8 cellular contexts compared by ENCODE assay signal in genomic region chr5:91280942-91281269, GRCh38.
A peak's percentile ranks its signal among the peaks of the same experiment; 100 is the strongest.
DNase-seq lines count a peak whose midpoint lies in the region; ATAC-seq, FAIRE-seq and TF ChIP-seq lines count a peak whose summit lies in the region.

No MANE protein-coding gene starts in this region.

- peak overlapping the region; percentile 75 for H3K9ac ChIP-seq in keratinocyte (ENCODE audit: control insufficient read depth, extremely low read depth, insufficient read depth, low read length)

- H3K9me3 Mint-ChIP-seq in CD4-positive, alpha-beta memory T cell = peaks cover 0 to 10% (median 0%) of the 10 kb centered on the region in 8 donors
- H3K9me3 Mint-ChIP-seq in activated T-helper 17 cell treated with anti-CD3 and anti-CD28 coated beads, Interleukin-2, amount 50 U/mL, for 72 hours = peaks cover 10% of the 10 kb centered on the region

- CTCF ChIA-PET in CD4-positive, alpha-beta memory T cell (lab: Charles Lee; ENCODE audit: partially characterized antibody) = interaction anchor here (1.3 to 4.6 kb wide), 4 partner anchors 25 to 104 kb away, joined by 3 to 38 read pairs (median 4); partner anchors contain the start of gene ARRDC3

- no peak for FAIRE-seq in keratinocyte (lab: Jason Lieb, UNC)

- no peaks in the 10 kb centered on the region for H3K36me3 ChIP-seq in CD4-positive, alpha-beta memory T cell (ENCODE audit: insufficient read depth, low read length)
- H3K36me3 ChIP-seq in H7 (replicated peaks; ENCODE audit: control insufficient read depth, insufficient read depth, low read length) (no peaks in the 10 kb centered on the region), keratinocyte (ENCODE audit: control insufficient read depth in 2 of 2, extremely low read depth in 1 of 2, insufficient read depth in 2 of 2, low read length in 2 of 2) (no peaks in the 10 kb centered on the region), tibial nerve (no peaks in the 10 kb centered on the region)

- no peaks in the 10 kb centered on the region for H3K27me3 ChIP-seq in CD4-positive, alpha-beta memory T cell (ENCODE audit: insufficient read depth, low read length)
- peaks cover 2% of the 10 kb centered on the region; the same call in 1 of the 2 replicates for H3K27me3 ChIP-seq in H7 (ENCODE audit: control insufficient read depth, insufficient read depth, low read length)
- H3K27me3 ChIP-seq in keratinocyte (ENCODE audit: control insufficient read depth, extremely low read depth, insufficient read depth, low read length) = no peaks in the 10 kb centered on the region
- no peaks in the 10 kb centered on the region for H3K27me3 ChIP-seq in tibial nerve

- H3K27me3 Mint-ChIP-seq in CD4-positive, alpha-beta memory T cell = no peaks in the 10 kb centered on the region
- no peaks in the 10 kb centered on the region for H3K27me3 Mint-ChIP-seq in activated T-helper 17 cell treated with anti-CD3 and anti-CD28 coated beads, Interleukin-2, amount 50 U/mL, for 72 hours

- intact Hi-C loops in CD4-positive, alpha-beta memory T cell (cut with micrococcal nuclease) = loop anchor here (1.0 to 5.0 kb wide), 3 partner anchors 33 to 99 kb away; no protein-coding TSS in a partner anchor

- TF ChIP-seq CTCF in keratinocyte (optimal IDR thresholded peaks at IDR 0.05 in 1 of 3, IDR thresholded peaks at IDR 0.05 in 1 of 3, conservative IDR thresholded peaks at IDR 0.05 in 1 of 3; ENCODE audit: extremely low read depth in 1 of 3, insufficient read depth in 2 of 3, low read length in 3 of 3) = no peak
- TF ChIP-seq CTCF in tibial nerve (IDR thresholded peaks at IDR 0.05) = no peak

- peak overlapping the region; percentile 85 to 99 (median 93) for H3K4me3 Mint-ChIP-seq in CD4-positive, alpha-beta memory T cell
- H3K4me3 Mint-ChIP-seq in activated T-helper 17 cell treated with anti-CD3 and anti-CD28 coated beads, Interleukin-2, amount 50 U/mL, for 72 hours = peak overlapping the region; percentile 90

- peaks cover 0 to 4% of the 10 kb centered on the region in 2 donors for H3K36me3 Mint-ChIP-seq in CD4-positive, alpha-beta memory T cell
- peaks cover 33% of the 10 kb centered on the region for H3K36me3 Mint-ChIP-seq in activated T-helper 17 cell treated with anti-CD3 and anti-CD28 coated beads, Interleukin-2, amount 50 U/mL, for 72 hours (ENCODE audit: low read depth)

- H3K4me1 ChIP-seq in CD4-positive, alpha-beta memory T cell (ENCODE audit: insufficient read depth, low read length) = peaks cover 14% of the 10 kb centered on the region
- H3K4me1 ChIP-seq in keratinocyte (ENCODE audit: control insufficient read depth, extremely low read depth, insufficient read depth, low read length) (peaks cover 24% of the 10 kb centered on the region), tibial nerve (peaks cover 0 to 17% (median 3%) of the 10 kb centered on the region in 4 donors)

- dilution Hi-C loops in keratinocyte (cut with MboI; ENCODE audit: extremely low pct_ligation_motif_present, low sequenced_read_pairs) = no loop called here

- no peak for TF ChIP-seq POLR2A in tibial nerve (IDR thresholded peaks at IDR 0.05)

- H3K9me1 ChIP-seq in keratinocyte (ENCODE audit: control insufficient read depth, extremely low read depth, insufficient read depth, low read length) = no peaks in the 10 kb centered on the region

- peak overlapping the region; percentile 80 to 97 (median 94) for H3K27ac Mint-ChIP-seq in CD4-positive, alpha-beta memory T cell
- peak overlapping the region; percentile 99 for H3K27ac Mint-ChIP-seq in activated T-helper 17 cell treated with anti-CD3 and anti-CD28 coated beads, Interleukin-2, amount 50 U/mL, for 72 hours

- peak; percentile 11 for ATAC-seq in activated T-helper 17 cell treated with anti-CD3 and anti-CD28 coated beads, Interleukin-2, amount 50 U/mL, for 72 hours (replicated peaks)

- H2AFZ ChIP-seq in keratinocyte (ENCODE audit: control insufficient read depth, low read length) = peak overlapping the region; percentile 73

- DNase-seq in CD4-positive, alpha-beta memory T cell = no peak
- DNase-seq in H7 (no peak), keratinocyte (ENCODE audit: low read depth, low spot score) (no peak), tibial nerve (ENCODE audit: low spot score in 2 of 2) (no peak), NCI-H1092 (lab: John Stamatoyannopoulos, UW) (no peak), NCI-H1048 (lab: John Stamatoyannopoulos, UW) (no peak), hippocampal formation (lab: John Stamatoyannopoulos, UW) (no peak)

- TF ChIP-seq EP300 in tibial nerve (IDR thresholded peaks at IDR 0.05) = no peak

- H3K4me1 Mint-ChIP-seq in CD4-positive, alpha-beta memory T cell = peaks cover 13 to 24% (median 19%) of the 10 kb centered on the region in 4 donors
- H3K4me1 Mint-ChIP-seq in activated T-helper 17 cell treated with anti-CD3 and anti-CD28 coated beads, Interleukin-2, amount 50 U/mL, for 72 hours = peaks cover 50% of the 10 kb centered on the region

- no peaks in the 10 kb centered on the region for H4K20me1 ChIP-seq in keratinocyte (ENCODE audit: control insufficient read depth, extremely low read depth, insufficient read depth, low read length)

- WGBS in tibial nerve, 2 donors = 3 to 7% methylated on average over 6 of the region's 6 CpGs

- H3K27ac ChIP-seq in CD4-positive, alpha-beta memory T cell (ENCODE audit: low read depth, low read length) = peak overlapping the region; percentile 37
- H3K27ac ChIP-seq in keratinocyte (ENCODE audit: control insufficient read depth, insufficient read depth, low read length) = peak overlapping the region; percentile 95
- peak overlapping the region; percentile 78 to 93 (median 84) for H3K27ac ChIP-seq in tibial nerve

- H3K4me2 ChIP-seq in keratinocyte (ENCODE audit: control insufficient read depth, extremely low read depth, insufficient read depth, low read depth, low read length) = peak overlapping the region; percentile 74

- H3K4me3 ChIP-seq in CD4-positive, alpha-beta memory T cell (ENCODE audit: low read length in 2 of 2) = peak overlapping the region; percentile 11 to 74
- H3K4me3 ChIP-seq in H7 (ENCODE audit: insufficient read depth, low read depth, low read length) = peak overlapping the region; percentile 45
- peak overlapping the region; percentile 35 to 61 (median 36) for H3K4me3 ChIP-seq in keratinocyte (ENCODE audit: control insufficient read depth in 2 of 3, extremely low read depth in 1 of 3, insufficient read depth in 2 of 3, low read depth in 1 of 3, low read length in 3 of 3)
- H3K4me3 ChIP-seq in tibial nerve = peak overlapping the region; percentile 49 to 76 (median 55)

- no peaks in the 10 kb centered on the region for H3K9me3 ChIP-seq in CD4-positive, alpha-beta memory T cell (ENCODE audit: control insufficient read depth in 1 of 2, low read length in 2 of 2)
- no peaks in the 10 kb centered on the region for H3K9me3 ChIP-seq in keratinocyte (ENCODE audit: control insufficient read depth, low read depth, low read length)
- H3K9me3 ChIP-seq in tibial nerve = no peaks in the 10 kb centered on the region

- POLR2A ChIA-PET in CD4-positive, alpha-beta memory T cell (lab: Charles Lee; ENCODE audit: partially characterized antibody) = interaction anchor here (0.6 to 5.5 kb wide), 15 partner anchors 8 to 126 kb away, joined by 3 to 107 read pairs (median 5); partner anchors contain the start of gene ARRDC3

- H3K79me2 ChIP-seq in keratinocyte (ENCODE audit: control insufficient read depth, insufficient read depth, low read length) = no peaks in the 10 kb centered on the region

Comparison
In these comparisons a context has a peak if more than half of its experiments do, and no peak if none do; other contexts are left out.
1. H3K27ac ChIP-seq: peak in every context shown above with its lines; median percentile 95 in keratinocyte; 84 in tibial nerve; 37 in CD4-positive, alpha-beta memory T cell.